Comparison of ENCODE assay signal across 17 cellular contexts in the genomic region with DNA sequence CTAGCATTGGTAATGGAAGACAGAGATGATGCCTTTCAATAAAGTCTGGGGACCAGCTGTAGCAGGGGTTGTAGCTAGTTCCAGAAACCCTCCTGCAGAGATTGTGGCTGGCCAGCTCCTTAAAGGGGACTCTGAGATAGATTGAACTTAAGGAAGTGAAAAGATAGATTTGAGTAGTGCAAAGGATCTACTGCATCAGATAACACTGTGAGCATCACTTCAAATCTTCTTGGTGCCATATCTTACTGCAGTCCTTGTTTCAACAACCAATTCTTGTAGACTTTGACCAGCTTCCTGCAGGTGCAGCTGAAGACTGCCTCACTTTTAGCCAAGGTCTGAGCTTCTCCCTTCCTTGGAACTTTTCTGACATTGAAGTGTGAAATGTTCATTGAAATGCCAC.
"Had no signal": no experiment of that assay in that cellular context is flagged by ENCODE, and none has a peak within 500 bp of the region (broad histone marks: within the 10 kb centered on the region; RNA-seq: fewer than 3 reads in every experiment).

No MANE protein-coding gene starts in this region.

- H3K27ac Mint-ChIP-seq: memory B cell, nephron progenitor cell, WTC11 had no signal

- ATAC-seq: gastrocnemius medialis, heart right ventricle, sciatic nerve, WTC11 had no signal

- H3K4me3 Mint-ChIP-seq: memory B cell, nephron progenitor cell, WTC11 had no signal

- H3K9me3 Mint-ChIP-seq: memory B cell had no signal

- H3K4me1 Mint-ChIP-seq: memory B cell, nephron progenitor cell, WTC11 had no signal

- H3K36me3 Mint-ChIP-seq: memory B cell, WTC11 had no signal

- DNase-seq: activated CD4-positive, alpha-beta T cell treated with anti-CD3 and anti-CD28 coated beads for 48 hours; activated CD8-positive, alpha-beta memory T cell treated with anti-CD3 and anti-CD28 coated beads for 24 hours; activated naive CD4-positive, alpha-beta T cell treated with anti-CD3 and anti-CD28 coated beads, Interleukin-2, amount 50 U/mL, for 16 hours; activated T-cell treated with anti-CD3 and anti-CD28 coated beads for 4 hours; caudate nucleus; effector CD4-positive, alpha-beta T cell; gastrocnemius medialis; heart right ventricle; left ventricle myocardium inferior; nephron progenitor cell; stimulated activated CD4-positive, alpha-beta T cell treated with anti-CD3 and anti-CD28 coated beads, Interleukin-2, amount 100 ng/mL, for 24 hours; stimulated activated naive CD4-positive, alpha-beta T cell; substantia nigra; transverse colon had no signal
